ENCODE assay signal across 1 cellular context in the genomic region with DNA sequence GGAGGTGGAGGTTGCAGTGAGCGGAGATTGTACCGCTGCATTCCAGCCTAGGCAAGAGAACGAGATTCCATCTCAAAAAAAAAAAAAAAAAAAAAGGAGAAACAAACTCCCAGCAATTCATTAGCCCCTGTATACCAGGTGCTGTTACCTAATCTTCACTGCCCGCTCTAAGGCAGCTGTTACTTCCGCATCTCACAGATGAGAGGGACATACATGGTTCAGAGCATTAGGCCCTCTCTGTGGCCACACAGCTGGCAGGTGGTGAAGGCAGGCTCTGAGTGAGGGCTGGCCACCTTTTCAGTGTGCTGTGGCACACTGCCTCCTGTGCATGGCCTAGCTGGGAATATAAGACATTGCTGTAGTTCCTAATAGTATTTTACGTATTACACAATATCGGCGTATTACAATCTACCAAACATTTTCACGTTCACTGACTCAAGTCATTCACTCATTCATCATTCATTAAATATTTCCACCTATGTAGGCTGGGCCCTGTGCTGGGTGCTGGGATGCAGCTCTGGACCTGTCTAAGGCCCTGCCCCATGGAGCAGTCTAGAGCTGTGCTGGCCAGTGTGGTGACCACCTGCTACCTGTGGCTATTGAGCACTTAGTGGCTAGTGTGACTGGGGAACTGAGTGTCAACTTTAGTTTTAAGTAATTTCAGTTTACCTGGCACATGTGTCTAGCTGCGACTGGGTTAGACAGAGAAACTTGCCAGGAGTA.
TF ChIP-seq lines count a peak whose summit lies in the region.

No MANE protein-coding gene starts in this region.

TF ChIP-seq in WTC11, 78 proteins besides CTCF, POLR2A, EP300 and RAD21:
- TF ChIP-seq ZNF219 (CRISPR knock-in tag; IDR thresholded peaks at IDR 0.05; ENCODE audit: borderline replicate concordance) (no peak), ESRRA (CRISPR knock-in tag; IDR thresholded peaks at IDR 0.05; ENCODE audit: borderline replicate concordance) (no peak), KAT7 (CRISPR knock-in tag; IDR thresholded peaks at IDR 0.05; ENCODE audit: borderline replicate concordance) (no peak), GRHL2 (CRISPR knock-in tag; IDR thresholded peaks at IDR 0.05; ENCODE audit: insufficient replicate concordance, severe bottlenecking) (no peak), ZNF512 (CRISPR knock-in tag; IDR thresholded peaks at IDR 0.05; ENCODE audit: borderline replicate concordance) (no peak), ZNF423 (CRISPR knock-in tag; IDR thresholded peaks at IDR 0.05) (no peak), HMGA2 (CRISPR knock-in tag; IDR thresholded peaks at IDR 0.05) (no peak), ARID4B (CRISPR knock-in tag; IDR thresholded peaks at IDR 0.05; ENCODE audit: borderline replicate concordance) (no peak), NR2C2 (CRISPR knock-in tag; IDR thresholded peaks at IDR 0.05) (no peak), ZNF671 (CRISPR knock-in tag; IDR thresholded peaks at IDR 0.05) (no peak), MXD4 (CRISPR knock-in tag; IDR thresholded peaks at IDR 0.05; ENCODE audit: borderline replicate concordance) (no peak), ZNF532 (CRISPR knock-in tag; IDR thresholded peaks at IDR 0.05; ENCODE audit: borderline replicate concordance) (no peak)
- TF ChIP-seq, protein P1, sequence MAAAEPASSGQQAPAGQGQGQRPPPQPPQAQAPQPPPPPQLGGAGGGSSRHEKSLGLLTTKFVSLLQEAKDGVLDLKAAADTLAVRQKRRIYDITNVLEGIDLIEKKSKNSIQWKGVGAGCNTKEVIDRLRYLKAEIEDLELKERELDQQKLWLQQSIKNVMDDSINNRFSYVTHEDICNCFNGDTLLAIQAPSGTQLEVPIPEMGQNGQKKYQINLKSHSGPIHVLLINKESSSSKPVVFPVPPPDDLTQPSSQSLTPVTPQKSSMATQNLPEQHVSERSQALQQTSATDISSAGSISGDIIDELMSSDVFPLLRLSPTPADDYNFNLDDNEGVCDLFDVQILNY (CRISPR knock-in tag; IDR thresholded peaks at IDR 0.05) = no peak
- TF ChIP-seq, protein P2, sequence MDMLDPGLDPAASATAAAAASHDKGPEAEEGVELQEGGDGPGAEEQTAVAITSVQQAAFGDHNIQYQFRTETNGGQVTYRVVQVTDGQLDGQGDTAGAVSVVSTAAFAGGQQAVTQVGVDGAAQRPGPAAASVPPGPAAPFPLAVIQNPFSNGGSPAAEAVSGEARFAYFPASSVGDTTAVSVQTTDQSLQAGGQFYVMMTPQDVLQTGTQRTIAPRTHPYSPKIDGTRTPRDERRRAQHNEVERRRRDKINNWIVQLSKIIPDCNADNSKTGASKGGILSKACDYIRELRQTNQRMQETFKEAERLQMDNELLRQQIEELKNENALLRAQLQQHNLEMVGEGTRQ (CRISPR knock-in tag; IDR thresholded peaks at IDR 0.05) = no peak
